In genomic region chr9:136439550-136440408, GRCh38 we compare ENCODE assay signal across 8 cellular contexts. TPM values are rescaled to one million over a fixed set of nuclear protein-coding genes. Genes with fewer than 3 reads are reported as not detected.
DNase-seq lines count a peak whose midpoint lies in the region; ATAC-seq, FAIRE-seq and TF ChIP-seq lines count a peak whose summit lies in the region.

INPP5E (minus strand) TSS chr9:136439845; CDS start chr9:136439419, 426 bp downstream.

- no peak within 1 kb of the TSS for H3K27ac ChIP-seq in endothelial cell of umbilical vein (ENCODE audit: insufficient read depth, low read depth, low read length)

- peak within 1 kb of the TSS; percentile 67 for H3K4me2 ChIP-seq in endothelial cell of umbilical vein (ENCODE audit: insufficient read depth, low read length)

- FAIRE-seq in endothelial cell of umbilical vein (lab: Jason Lieb, UNC): peak; percentile 4

- ATAC-seq in GM18517 (IDR thresholded peaks at IDR 0.05; ENCODE audit: unreplicated experiment) (peak; percentile 44), HG03095 (IDR thresholded peaks at IDR 0.05; ENCODE audit: unreplicated experiment) (peak; percentile 52), mucosa of descending colon (peak; percentile 94)

- H3K36me3 ChIP-seq in endothelial cell of umbilical vein (ENCODE audit: control insufficient read depth in 2 of 2, extremely low read depth in 1 of 2, insufficient read depth in 2 of 2, low read length in 2 of 2) (peaks cover 10 to 31% of the 10 kb centered on the region in 2 experiments), mucosa of descending colon (ENCODE audit: low read depth) (peaks cover 6% of the 10 kb centered on the region)

- H2AFZ ChIP-seq in endothelial cell of umbilical vein (ENCODE audit: low read depth, low read length): peak within 1 kb of the TSS; percentile 47

- CTCF ChIA-PET in AG04449 (lab: Yijun Ruan, JAX) (interaction anchor here (0.6 to 4.2 kb wide), 15 partner anchors 10 to 127 kb away, joined by 3 to 16 read pairs (median 6); no protein-coding TSS in a partner anchor), endothelial cell of umbilical vein (lab: Charles Lee) (interaction anchor here (1.1 to 1.4 kb wide), 3 partner anchors 10 to 127 kb away, joined by 3 to 5 read pairs (median 5); no protein-coding TSS in a partner anchor)

- dilution Hi-C loops in endothelial cell of umbilical vein (cut with MboI; ENCODE audit: extremely low pct_ligation_motif_present, low sequenced_read_pairs): no loop called here

- no TSS peak for BruUV-seq in endothelial cell of umbilical vein (replicated peaks; lab: Mats Ljungman, UMichigan)

- H4K20me1 ChIP-seq in endothelial cell of umbilical vein (replicated peaks; ENCODE audit: control insufficient read depth, extremely low read depth, insufficient read depth, low read length): no peaks in the 10 kb centered on the region

- H3K9ac ChIP-seq in endothelial cell of umbilical vein (replicated peaks; ENCODE audit: extremely low read depth, insufficient read depth, low read length): peak within 1 kb of the TSS; percentile 65

- H3K4me1 ChIP-seq in endothelial cell of umbilical vein (ENCODE audit: control insufficient read depth, extremely low read depth, insufficient read depth, low read length): peaks cover 12% of the 10 kb centered on the region
- H3K4me1 ChIP-seq in mucosa of descending colon (ENCODE audit: low read depth): peaks cover 21% of the 10 kb centered on the region

- H3K4me3 ChIP-seq in AG04449 (ENCODE audit: low read depth, low read length) (peak within 1 kb of the TSS; percentile 72), endothelial cell of umbilical vein (replicated peaks in 1 of 3; ENCODE audit: insufficient read depth in 1 of 3, low read depth in 1 of 3, low read length in 3 of 3) (peak within 1 kb of the TSS; percentile 33 to 76 (median 66)), mucosa of descending colon (peak within 1 kb of the TSS; percentile 80)

- H3K9me3 ChIP-seq in endothelial cell of umbilical vein (replicated peaks; ENCODE audit: control insufficient read depth, insufficient read depth, low read length) (no peaks in the 10 kb centered on the region), mucosa of descending colon (no peaks in the 10 kb centered on the region)

- no peaks in the 10 kb centered on the region for H3K27me3 ChIP-seq in endothelial cell of umbilical vein (ENCODE audit: control insufficient read depth in 2 of 2, insufficient read depth in 2 of 2, low read length in 2 of 2)

- no peaks in the 10 kb centered on the region for H3K9me1 ChIP-seq in endothelial cell of umbilical vein (replicated peaks; ENCODE audit: control insufficient read depth, extremely low read depth, insufficient read depth, low read length)

- POLR2A ChIA-PET in AG04449 (lab: Yijun Ruan, JAX): interaction anchor here (0.7 kb wide), 1 partner anchor 184 kb away, joined by 3 read pairs; no protein-coding TSS in a partner anchor
- POLR2A ChIA-PET in endothelial cell of umbilical vein (lab: Charles Lee): no interaction called here

- intact Hi-C loops in endothelial cell of umbilical vein (cut with micrococcal nuclease) (loop anchor here (2.0 kb wide), 2 partner anchors 29 to 43 kb away; partner anchors contain the start of genes ENTR1, PMPCA and SEC16A), mucosa of descending colon (cut with DNase I, micrococcal nuclease) (no loop called here)

- TF ChIP-seq POLR2A in endothelial cell of umbilical vein (IDR thresholded peaks at IDR 0.05; ENCODE audit: low read depth, low read length): peak; percentile 71

- peaks cover 46% of the 10 kb centered on the region for H3K79me2 ChIP-seq in endothelial cell of umbilical vein (ENCODE audit: control insufficient read depth, insufficient read depth, low read length)

- DNase-seq in AG04449 (ENCODE audit: low read depth, low spot score) (no peak), NCI-H748 (lab: John Stamatoyannopoulos, UW; ENCODE audit: unreplicated experiment) (peak; percentile 79), endothelial cell of umbilical vein (ENCODE audit: low read depth, low spot score) (peak; percentile 51), mucosa of descending colon (peak; percentile 79 to 89 (median 82))
- DNase-seq in activated CD8-positive, alpha-beta memory T cell treated with anti-CD3 and anti-CD28 coated beads, Interleukin-2, amount 50 U/mL, for 24 hours (ENCODE audit: extremely low read depth): peak; percentile 42
- peak; percentile 62 to 66 for DNase-seq in stimulated activated CD8-positive, alpha-beta memory T cell treated with anti-CD3 and anti-CD28 coated beads, Interleukin-4, amount 100 ng/mL, for 1 hour (ENCODE audit: low read depth in 2 of 2, low spot score in 1 of 2)

- peak; percentile 74 for TF ChIP-seq CTCF in AG04449 (IDR thresholded peaks at IDR 0.05; ENCODE audit: insufficient read depth, low read length, missing control alignments)
- peak; percentile 59 to 63 for TF ChIP-seq CTCF in endothelial cell of umbilical vein (IDR thresholded peaks at IDR 0.05; ENCODE audit: extremely low read depth in 1 of 2, insufficient read depth in 1 of 2, low read depth in 1 of 2, low read length in 2 of 2)
- peak; percentile 92 for TF ChIP-seq CTCF in mucosa of descending colon (IDR thresholded peaks at IDR 0.05)

TF ChIP-seq in endothelial cell of umbilical vein, 7 proteins besides CTCF, POLR2A, EP300 and RAD21:
- no peak for TF ChIP-seq MAX (IDR thresholded peaks at IDR 0.05; ENCODE audit: insufficient read depth, insufficient read length)
- TF ChIP-seq POLR2AphosphoS5 (IDR thresholded peaks at IDR 0.05; ENCODE audit: insufficient read depth, low read depth, low read length): peak; percentile 87
- TF ChIP-seq GATA2 (IDR thresholded peaks at IDR 0.05; ENCODE audit: insufficient read depth, insufficient read length, low read depth, low read length): no peak
- TF ChIP-seq FOS (IDR thresholded peaks at IDR 0.05; ENCODE audit: borderline replicate concordance, insufficient read depth, low read length): no peak

RNA-seq across cellular contexts. Expression of gene INPP5E, which starts in this region (rescaled TPM):
- total RNA-seq in endothelial cell of umbilical vein (22.9 and 24.5 TPM in 2 replicates), mucosa of descending colon (10 to 100 TPM in 1 of 3 donors, 1 to 10 TPM in 2; 9.5 to 14.4 (median 9.6) TPM)
- 15.0 and 17.1 TPM in 2 replicates for polyA plus RNA-seq in endothelial cell of umbilical vein
- 10.2 and 12.4 TPM in 2 replicates for polyA plus RNA-seq in endothelial cell of umbilical vein (2011; cell fraction: cytosol; rRNA removed)
- 49.6 and 50.0 TPM in 2 replicates for polyA plus RNA-seq in endothelial cell of umbilical vein (2011; cell fraction: nucleus; rRNA removed)
- 10.9 and 15.1 TPM in 2 replicates for polyA plus RNA-seq in endothelial cell of umbilical vein (2012)
- polyA minus RNA-seq in endothelial cell of umbilical vein: 8.5 and 9.1 TPM in 2 replicates
- 6.8 TPM for polyA minus RNA-seq in endothelial cell of umbilical vein (2011; cell fraction: cytosol; rRNA and poly(A)+ RNA removed)
- 10.5 and 15.5 TPM in 2 replicates for polyA minus RNA-seq in endothelial cell of umbilical vein (2011; cell fraction: nucleus; rRNA and poly(A)+ RNA removed)

Comparison
In these comparisons a context has a peak if more than half of its experiments do, and no peak if none do; other contexts are left out.
1. ATAC-seq: peak in every context shown above with its lines; median percentile 94 in mucosa of descending colon; 52 in HG03095; 44 in GM18517.